In the genomic region with DNA sequence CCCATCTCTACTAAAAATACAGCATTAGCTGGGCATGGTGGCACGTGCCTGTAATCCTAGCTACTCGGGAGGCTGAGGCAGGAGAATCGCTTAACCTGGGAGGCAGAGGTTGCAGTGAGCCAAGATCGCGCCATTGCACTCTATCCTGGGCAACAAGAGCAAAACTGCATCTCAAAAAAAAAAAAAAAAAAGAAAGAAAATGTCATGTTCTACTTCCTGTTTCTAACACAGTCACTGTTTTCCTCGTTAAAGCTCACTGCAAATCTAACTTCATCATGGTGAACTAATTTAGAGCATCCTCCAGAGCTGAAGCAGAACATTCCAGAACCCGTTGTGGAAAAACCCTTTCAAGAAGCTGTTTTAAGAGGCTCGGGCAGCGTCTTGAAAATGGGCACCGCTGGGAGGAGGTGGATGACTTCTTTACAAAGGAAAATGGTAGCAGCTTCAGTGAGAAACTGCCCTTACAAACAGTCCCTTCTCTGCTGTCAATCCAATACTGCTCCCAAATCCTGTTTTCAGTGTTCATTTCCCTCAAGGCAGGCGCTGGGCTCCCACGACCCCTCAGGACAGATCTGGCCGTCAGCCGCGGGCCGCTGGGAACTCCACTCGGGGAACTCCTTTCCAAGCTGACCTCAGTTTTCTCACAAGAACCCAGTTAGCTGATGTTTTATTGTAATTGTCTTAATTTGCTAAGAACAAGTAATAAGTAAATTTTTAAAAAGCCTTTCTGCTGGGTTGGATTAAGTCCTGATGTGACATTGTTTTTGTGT, we compare ENCODE assay signal across 1 cellular context.
TF ChIP-seq lines count a peak whose summit lies in the region.

No MANE protein-coding gene starts in this region.

TF ChIP-seq in endothelial cell of umbilical vein, 7 proteins besides CTCF, POLR2A, EP300 and RAD21:
- TF ChIP-seq, protein P1, sequence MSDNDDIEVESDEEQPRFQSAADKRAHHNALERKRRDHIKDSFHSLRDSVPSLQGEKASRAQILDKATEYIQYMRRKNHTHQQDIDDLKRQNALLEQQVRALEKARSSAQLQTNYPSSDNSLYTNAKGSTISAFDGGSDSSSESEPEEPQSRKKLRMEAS (IDR thresholded peaks at IDR 0.05; ENCODE audit: insufficient read depth, insufficient read length), result no peak
- TF ChIP-seq MYC (IDR thresholded peaks at IDR 0.05; ENCODE audit: low read depth, low read length), result no peak
- TF ChIP-seq POLR2AphosphoS5 (IDR thresholded peaks at IDR 0.05; ENCODE audit: insufficient read depth, low read depth, low read length), result no peak
- no peak for TF ChIP-seq GATA2 (IDR thresholded peaks at IDR 0.05; ENCODE audit: insufficient read depth, insufficient read length, low read depth, low read length)
- TF ChIP-seq EZH2 (IDR thresholded peaks at IDR 0.05; ENCODE audit: borderline replicate concordance, low read depth, low read length, severe bottlenecking), result no peak
- TF ChIP-seq JUN (IDR thresholded peaks at IDR 0.05; ENCODE audit: borderline replicate concordance, insufficient read depth, insufficient read length, low read depth), result no peak
- no peak for TF ChIP-seq FOS (IDR thresholded peaks at IDR 0.05; ENCODE audit: borderline replicate concordance, insufficient read depth, low read length)
